Comparison of ENCODE assay signal across 17 cellular contexts in genomic region chr1:103373991-103374390, GRCh38.
"Had no signal": no experiment of that assay in that cellular context is flagged by ENCODE, and none has a peak within 500 bp of the region (broad histone marks: within the 10 kb centered on the region; RNA-seq: fewer than 3 reads in every experiment).

No MANE protein-coding gene starts in this region.

- H3K4me3 Mint-ChIP-seq: immature natural killer cell; naive thymus-derived CD4-positive, alpha-beta T cell; nephron progenitor cell; stimulated activated naive B cell treated with anti-CD40 and anti-IgM and Interleukin-4, amounts not matched to agents 10 μg/mL and 1 μg/mL and 100 μg/mL, for 72 hours; stimulated activated naive CD8-positive, alpha-beta T cell treated with anti-CD3 and anti-CD28 coated beads, Interleukin-15, amount 100 ng/mL, for 72 hours had no signal

- H3K27me3 Mint-ChIP-seq: naive thymus-derived CD4-positive, alpha-beta T cell; stimulated activated naive B cell treated with anti-CD40 and anti-IgM and Interleukin-4, amounts not matched to agents 10 μg/mL and 1 μg/mL and 100 μg/mL, for 72 hours; stimulated activated naive CD8-positive, alpha-beta T cell treated with anti-CD3 and anti-CD28 coated beads, Interleukin-15, amount 100 ng/mL, for 72 hours had no signal

- H3K36me3 Mint-ChIP-seq: immature natural killer cell; stimulated activated naive B cell treated with anti-CD40 and anti-IgM and Interleukin-4, amounts not matched to agents 10 μg/mL and 1 μg/mL and 100 μg/mL, for 72 hours had no signal

- H3K4me1 Mint-ChIP-seq: immature natural killer cell; naive thymus-derived CD4-positive, alpha-beta T cell; nephron progenitor cell; stimulated activated naive B cell treated with anti-CD40 and anti-IgM and Interleukin-4, amounts not matched to agents 10 μg/mL and 1 μg/mL and 100 μg/mL, for 72 hours; stimulated activated naive CD8-positive, alpha-beta T cell treated with anti-CD3 and anti-CD28 coated beads, Interleukin-15, amount 100 ng/mL, for 72 hours had no signal

- H3K27ac Mint-ChIP-seq: immature natural killer cell; naive thymus-derived CD4-positive, alpha-beta T cell; nephron progenitor cell; stimulated activated naive B cell treated with anti-CD40 and anti-IgM and Interleukin-4, amounts not matched to agents 10 μg/mL and 1 μg/mL and 100 μg/mL, for 72 hours; stimulated activated naive CD8-positive, alpha-beta T cell treated with anti-CD3 and anti-CD28 coated beads, Interleukin-15, amount 100 ng/mL, for 72 hours had no signal

- H3K4me3 ChIP-seq: esophagus muscularis mucosa, left ventricle myocardium inferior, lower lobe of right lung, testis, transverse colon had no signal

- H3K27me3 ChIP-seq: esophagus muscularis mucosa, testis, transverse colon had no signal

- H3K27ac ChIP-seq: epithelial cell of prostate, esophagus muscularis mucosa, left ventricle myocardium inferior, lower lobe of right lung, testis, transverse colon had no signal

- H3K36me3 ChIP-seq: esophagus muscularis mucosa, left ventricle myocardium inferior, lower lobe of right lung, transverse colon had no signal

- H3K9me3 ChIP-seq: esophagus muscularis mucosa, lower lobe of right lung, testis, transverse colon had no signal

- H3K4me1 ChIP-seq: esophagus muscularis mucosa, left ventricle myocardium inferior, lower lobe of right lung, testis, transverse colon had no signal

- DNase-seq: effector memory CD4-positive, alpha-beta T cell; immature natural killer cell; kidney; left cardiac atrium; left ventricle myocardium inferior; lower lobe of right lung; naive thymus-derived CD4-positive, alpha-beta T cell; nephron progenitor cell; posterior cingulate gyrus; stimulated activated CD4-positive, alpha-beta T cell treated with anti-CD3 and anti-CD28 coated beads, Interleukin-2, amount 100 ng/mL, for 24 hours; stimulated activated CD4-positive, alpha-beta T cell treated with anti-CD3 and anti-CD28 coated beads, Interleukin-4, amount 100 ng/mL, for 4 hours; stimulated activated naive B cell treated with anti-CD40 and anti-IgM and Interleukin-4, amounts not matched to agents 10 μg/mL and 1 μg/mL and 100 μg/mL, for 72 hours; stimulated activated naive CD8-positive, alpha-beta T cell treated with anti-CD3 and anti-CD28 coated beads, Interleukin-15, amount 100 ng/mL, for 72 hours; testis; transverse colon had no signal
